ENCODE assay signal across 24 cellular contexts in genomic region chr2:134771313-134771801, GRCh38. TPM values are rescaled to one million over a fixed set of nuclear protein-coding genes. Genes with fewer than 3 reads are reported as not detected.
DNase-seq lines count a peak whose midpoint lies in the region; TF ChIP-seq lines count a peak whose summit lies in the region.
"Had no signal": no experiment of that assay in that cellular context is flagged by ENCODE, and none has a peak within 500 bp of the region (broad histone marks: within the 10 kb centered on the region; RNA-seq: fewer than 3 reads in every experiment).

No MANE protein-coding gene starts in this region.

- H3K4ac ChIP-seq in trophoblast cell (ENCODE audit: low read depth, low read length) = no peak overlapping the region

- H3K4me1 ChIP-seq in trophoblast cell (ENCODE audit: control insufficient read depth in 1 of 2, insufficient read depth in 2 of 2, low read length in 2 of 2) = peaks cover 26 to 32% of the 10 kb centered on the region in 2 experiments
- H3K4me1 ChIP-seq: BE2C had no signal

- no peak overlapping the region for H3K23ac ChIP-seq in trophoblast cell (ENCODE audit: low read length)

- H3K18ac ChIP-seq in trophoblast cell (ENCODE audit: low read length) = no peak overlapping the region

- H3K36me3 ChIP-seq in trophoblast cell (ENCODE audit: control insufficient read depth in 1 of 2, insufficient read depth in 2 of 2, low read length in 2 of 2) = no peaks in the 10 kb centered on the region
- H3K36me3 ChIP-seq: BE2C, heart left ventricle had no signal

- no peak overlapping the region for H3K14ac ChIP-seq in trophoblast cell (ENCODE audit: low read length)

- no peaks in the 10 kb centered on the region for H3K27me3 ChIP-seq in trophoblast cell (ENCODE audit: insufficient read depth, low read length)
- H3K27me3 ChIP-seq: BE2C, heart left ventricle had no signal

- H3K4me2 ChIP-seq in trophoblast cell (ENCODE audit: low read length) = no peak overlapping the region

- H3K4me3 ChIP-seq in epithelial cell of proximal tubule (ENCODE audit: low read depth, low read length) (no peak overlapping the region), trophoblast cell (ENCODE audit: low read depth, low read length) (no peak overlapping the region)
- H3K4me3 ChIP-seq: heart left ventricle, mucosa of descending colon had no signal

- H2AK5ac ChIP-seq in trophoblast cell (ENCODE audit: low read length) = no peak overlapping the region

- H2AFZ ChIP-seq in trophoblast cell (ENCODE audit: insufficient read depth, low read length, poor library complexity) = no peak overlapping the region

- no peak overlapping the region for H3K9ac ChIP-seq in trophoblast cell (ENCODE audit: low read length)

- TF ChIP-seq CTCF in epithelial cell of proximal tubule (conservative IDR thresholded peaks at IDR 0.05; ENCODE audit: low read depth, low read length) = peak; percentile 17

- H4K91ac ChIP-seq in trophoblast cell (ENCODE audit: low read depth, low read length) = no peak overlapping the region

- peak overlapping the region; percentile 11 for H3K27ac ChIP-seq in trophoblast cell (ENCODE audit: low read depth, low read length)
- H3K27ac ChIP-seq: heart left ventricle had no signal

- no CpG with 5 or more reads among the region's 4 CpGs for WGBS in trophoblast cell (ENCODE audit: extremely low coverage, insufficient coverage, insufficient read length)

- no peak overlapping the region for H4K12ac ChIP-seq in trophoblast cell (ENCODE audit: low read depth, low read length)

- no peak overlapping the region for H2BK5ac ChIP-seq in trophoblast cell (ENCODE audit: low read depth, low read length, poor library complexity)

- no peaks in the 10 kb centered on the region for H3K79me2 ChIP-seq in trophoblast cell (ENCODE audit: control insufficient read depth, insufficient read depth, low read length, poor library complexity)

- H2BK120ac ChIP-seq in trophoblast cell (ENCODE audit: insufficient read depth, low read length, poor library complexity) = no peak overlapping the region

- no peak overlapping the region for H2BK12ac ChIP-seq in trophoblast cell (ENCODE audit: low read length)

- H3K79me1 ChIP-seq in trophoblast cell (ENCODE audit: low read length) = peaks cover 12% of the 10 kb centered on the region

- H4K8ac ChIP-seq in trophoblast cell (ENCODE audit: low read depth, low read length) = no peak overlapping the region

- peak; percentile 35 for DNase-seq in NCI-H82 (lab: John Stamatoyannopoulos, UW)
- no peak for DNase-seq in NCI-H82 treated with DMSO at 0.1 percent for 48 hours (lab: John Stamatoyannopoulos, UW; ENCODE audit: unreplicated experiment)
- DNase-seq in NCI-H69 (lab: John Stamatoyannopoulos, UW) = peak; percentile 10
- DNase-seq in epithelial cell of proximal tubule (ENCODE audit: low read depth) = no peak
- peak in 1 of 2 donors; percentile 31 for DNase-seq in trophoblast cell
- no peak for DNase-seq in DMS53 (lab: John Stamatoyannopoulos, UW)
- no peak for DNase-seq in NCI-H2029 (lab: John Stamatoyannopoulos, UW)
- DNase-seq in activated T-cell treated with anti-CD3 and anti-CD28 coated beads, Interleukin-2, amount 50 U/mL, for 48 hours = no peak
- DNase-seq: activated B cell treated with CpG ODN at 0.5 μM for 24 hours; activated CD4-positive, alpha-beta T cell treated with anti-CD3 and anti-CD28 coated beads, Interleukin-2, amount 50 U/mL, for 48 hours; activated gamma-delta T cell; BE2C; COR-L47; cortex of kidney; DND-41; H7; heart left ventricle; KG1; left ventricle myocardium superior; mucosa of descending colon; NCI-H187; NCI-H510A; nephron progenitor cell; substantia nigra had no signal

- no peaks in the 10 kb centered on the region for H3K9me3 ChIP-seq in trophoblast cell (ENCODE audit: insufficient read depth, low read depth, low read length)
- H3K9me3 ChIP-seq: BE2C, heart left ventricle, mucosa of descending colon had no signal

RNA-seq across cellular contexts. Expression of gene TMEM163, which starts 52.6 kb away (rescaled TPM):
- 0.40 and 0.65 TPM in 2 replicates for total RNA-seq in epithelial cell of proximal tubule
- polyA plus RNA-seq in trophoblast cell (2013) = 0.36 and 0.41 TPM in 2 replicates

Comparison
In these comparisons a context has a peak if more than half of its experiments do, and no peak if none do; other contexts are left out.
1. DNase-seq: peak in NCI-H82 (single experiment) and NCI-H69 (single experiment); none in NCI-H82 treated with DMSO at 0.1 percent for 48 hours (single experiment), epithelial cell of proximal tubule (single experiment), DMS53 (single experiment), NCI-H2029 (single experiment) and activated T-cell treated with anti-CD3 and anti-CD28 coated beads, Interleukin-2, amount 50 U/mL, for 48 hours (0 of 2).